ENCODE assay signal across 8 cellular contexts in genomic region chr6:41306187-41306854, GRCh38. TPM values are rescaled to one million over a fixed set of nuclear protein-coding genes. Genes with fewer than 3 reads are reported as not detected.
A peak's percentile ranks its signal among the peaks of the same experiment; 100 is the strongest.
DNase-seq lines count a peak whose midpoint lies in the region; ATAC-seq and FAIRE-seq lines count a peak whose summit lies in the region.

No MANE protein-coding gene starts in this region.

- ATAC-seq in naive thymus-derived CD8-positive, alpha-beta T cell = peak; percentile 40 to 49
- no peak for ATAC-seq in GM21717 (IDR thresholded peaks at IDR 0.05; ENCODE audit: unreplicated experiment)

- H3K4me1 Mint-ChIP-seq in naive thymus-derived CD8-positive, alpha-beta T cell = peaks cover 6 to 23% (median 18%) of the 10 kb centered on the region in 4 donors

- H3K4me3 Mint-ChIP-seq in naive thymus-derived CD8-positive, alpha-beta T cell = no peak overlapping the region

- peaks cover 0 to under 1% (median 0%) of the 10 kb centered on the region in 9 donors for H3K9me3 Mint-ChIP-seq in naive thymus-derived CD8-positive, alpha-beta T cell

- H3K36me3 Mint-ChIP-seq in naive thymus-derived CD8-positive, alpha-beta T cell = no peaks in the 10 kb centered on the region

- no peak overlapping the region for H3K27ac ChIP-seq in effector memory CD4-positive, alpha-beta T cell (ENCODE audit: insufficient read depth, low read length, poor library complexity, severe bottlenecking)

- H3K27ac Mint-ChIP-seq in naive thymus-derived CD8-positive, alpha-beta T cell = peak overlapping the region in 2 of 10 donors; percentile 21 to 62

- no peak overlapping the region for H3K4me3 ChIP-seq in effector memory CD4-positive, alpha-beta T cell (ENCODE audit: insufficient read depth, low read depth, low read length, poor library complexity, severe bottlenecking)

- H3K27me3 ChIP-seq in effector memory CD4-positive, alpha-beta T cell (replicated peaks; ENCODE audit: control insufficient read depth, insufficient read depth, low read length, poor library complexity, severe bottlenecking) = no peaks in the 10 kb centered on the region

- no peaks in the 10 kb centered on the region for H3K4me1 ChIP-seq in effector memory CD4-positive, alpha-beta T cell (ENCODE audit: control insufficient read depth, insufficient read depth, low read length, poor library complexity, severe bottlenecking)

- peaks cover 0 to 10% (median 0%) of the 10 kb centered on the region in 5 donors for H3K27me3 Mint-ChIP-seq in naive thymus-derived CD8-positive, alpha-beta T cell

- peak; percentile 64 for DNase-seq in ELR (ENCODE audit: low read depth)
- peak; percentile 60 for DNase-seq in NCI-H1105 treated with DMSO at 0.1 percent for 48 hours (lab: John Stamatoyannopoulos, UW)
- peak in 3 of 5 donors; percentile 8 to 45 (median 36) for DNase-seq in T-helper 1 cell
- DNase-seq in effector memory CD4-positive, alpha-beta T cell = peak in 2 of 3 donors; percentile 3 to 28
- peak in 8 of 10 donors; percentile 23 to 54 (median 44) for DNase-seq in naive thymus-derived CD8-positive, alpha-beta T cell
- no peak for DNase-seq in ecto neural progenitor cell (ENCODE audit: low spot score)

- H3K9me3 ChIP-seq in effector memory CD4-positive, alpha-beta T cell (ENCODE audit: control insufficient read depth, low read length) = no peaks in the 10 kb centered on the region

- POLR2A ChIA-PET in naive thymus-derived CD8-positive, alpha-beta T cell (lab: Charles Lee) = interaction anchor here (0.7 to 1.2 kb wide), 3 partner anchors 10 to 90 kb away, joined by 3 to 6 read pairs (median 3); no protein-coding TSS in a partner anchor

- FAIRE-seq in A204.1 (lab: Jason Lieb, UNC) = peak; percentile 82

- no peaks in the 10 kb centered on the region for H3K36me3 ChIP-seq in effector memory CD4-positive, alpha-beta T cell (ENCODE audit: control insufficient read depth, insufficient read depth, low read length)

RNA-seq across cellular contexts. Expression of gene TREM1, which starts 19.8 kb away (rescaled TPM):
- not detected for total RNA-seq in naive thymus-derived CD8-positive, alpha-beta T cell
- polyA plus RNA-seq in naive thymus-derived CD8-positive, alpha-beta T cell = under 1 TPM in 1 of 3 donors, not detected in 2; 0.36 TPM

RNA-seq across cellular contexts. Expression of gene NCR2, which starts 29.1 kb away (rescaled TPM):
- total RNA-seq in naive thymus-derived CD8-positive, alpha-beta T cell = not detected
- polyA plus RNA-seq in naive thymus-derived CD8-positive, alpha-beta T cell = not detected
